ENCODE assay signal across 1 cellular context in the genomic region with DNA sequence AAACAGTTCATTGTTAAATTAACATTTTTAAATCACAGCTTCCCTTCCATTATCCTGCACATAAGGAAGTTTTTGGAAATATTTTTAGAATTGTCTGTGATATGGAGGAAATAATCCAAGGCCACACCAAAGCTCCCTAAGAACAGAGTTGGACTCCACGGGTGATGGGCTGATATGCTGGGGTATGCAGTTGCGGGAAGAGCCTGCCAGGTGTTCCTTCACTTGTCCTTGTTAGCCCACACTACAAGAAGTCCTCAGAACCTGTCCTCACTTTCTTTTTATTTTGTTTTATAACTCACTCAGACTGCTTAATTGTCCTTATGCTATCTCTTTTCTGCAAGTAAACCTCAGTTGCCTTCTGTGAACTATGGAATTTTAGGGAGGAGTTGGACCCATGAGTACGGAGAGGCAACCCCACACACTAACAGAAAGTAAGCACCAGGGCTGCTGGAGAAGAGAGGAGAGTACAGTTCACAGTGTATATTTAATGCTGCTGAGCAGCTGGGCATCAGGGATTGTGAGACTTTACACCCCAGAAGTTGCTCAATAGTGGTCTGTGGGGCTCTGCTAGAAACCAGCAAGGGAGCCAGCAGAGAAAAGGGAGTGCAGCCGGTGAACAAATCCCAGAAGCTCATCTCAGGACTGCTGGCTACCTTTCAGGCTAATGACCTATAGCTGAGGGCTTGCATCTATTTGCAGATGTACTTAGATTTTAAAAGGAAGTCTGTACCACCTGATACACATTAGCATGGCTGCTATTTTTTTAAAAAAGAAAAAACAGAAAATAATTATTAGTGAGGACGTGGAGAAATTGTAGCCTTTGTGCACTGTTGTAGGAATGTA.
TF ChIP-seq lines count a peak whose summit lies in the region.

No MANE protein-coding gene starts in this region.

TF ChIP-seq in HepG2, 621 proteins besides CTCF, POLR2A, EP300 and RAD21 (continued from another document and continues in another):
- TF ChIP-seq, protein P1, sequence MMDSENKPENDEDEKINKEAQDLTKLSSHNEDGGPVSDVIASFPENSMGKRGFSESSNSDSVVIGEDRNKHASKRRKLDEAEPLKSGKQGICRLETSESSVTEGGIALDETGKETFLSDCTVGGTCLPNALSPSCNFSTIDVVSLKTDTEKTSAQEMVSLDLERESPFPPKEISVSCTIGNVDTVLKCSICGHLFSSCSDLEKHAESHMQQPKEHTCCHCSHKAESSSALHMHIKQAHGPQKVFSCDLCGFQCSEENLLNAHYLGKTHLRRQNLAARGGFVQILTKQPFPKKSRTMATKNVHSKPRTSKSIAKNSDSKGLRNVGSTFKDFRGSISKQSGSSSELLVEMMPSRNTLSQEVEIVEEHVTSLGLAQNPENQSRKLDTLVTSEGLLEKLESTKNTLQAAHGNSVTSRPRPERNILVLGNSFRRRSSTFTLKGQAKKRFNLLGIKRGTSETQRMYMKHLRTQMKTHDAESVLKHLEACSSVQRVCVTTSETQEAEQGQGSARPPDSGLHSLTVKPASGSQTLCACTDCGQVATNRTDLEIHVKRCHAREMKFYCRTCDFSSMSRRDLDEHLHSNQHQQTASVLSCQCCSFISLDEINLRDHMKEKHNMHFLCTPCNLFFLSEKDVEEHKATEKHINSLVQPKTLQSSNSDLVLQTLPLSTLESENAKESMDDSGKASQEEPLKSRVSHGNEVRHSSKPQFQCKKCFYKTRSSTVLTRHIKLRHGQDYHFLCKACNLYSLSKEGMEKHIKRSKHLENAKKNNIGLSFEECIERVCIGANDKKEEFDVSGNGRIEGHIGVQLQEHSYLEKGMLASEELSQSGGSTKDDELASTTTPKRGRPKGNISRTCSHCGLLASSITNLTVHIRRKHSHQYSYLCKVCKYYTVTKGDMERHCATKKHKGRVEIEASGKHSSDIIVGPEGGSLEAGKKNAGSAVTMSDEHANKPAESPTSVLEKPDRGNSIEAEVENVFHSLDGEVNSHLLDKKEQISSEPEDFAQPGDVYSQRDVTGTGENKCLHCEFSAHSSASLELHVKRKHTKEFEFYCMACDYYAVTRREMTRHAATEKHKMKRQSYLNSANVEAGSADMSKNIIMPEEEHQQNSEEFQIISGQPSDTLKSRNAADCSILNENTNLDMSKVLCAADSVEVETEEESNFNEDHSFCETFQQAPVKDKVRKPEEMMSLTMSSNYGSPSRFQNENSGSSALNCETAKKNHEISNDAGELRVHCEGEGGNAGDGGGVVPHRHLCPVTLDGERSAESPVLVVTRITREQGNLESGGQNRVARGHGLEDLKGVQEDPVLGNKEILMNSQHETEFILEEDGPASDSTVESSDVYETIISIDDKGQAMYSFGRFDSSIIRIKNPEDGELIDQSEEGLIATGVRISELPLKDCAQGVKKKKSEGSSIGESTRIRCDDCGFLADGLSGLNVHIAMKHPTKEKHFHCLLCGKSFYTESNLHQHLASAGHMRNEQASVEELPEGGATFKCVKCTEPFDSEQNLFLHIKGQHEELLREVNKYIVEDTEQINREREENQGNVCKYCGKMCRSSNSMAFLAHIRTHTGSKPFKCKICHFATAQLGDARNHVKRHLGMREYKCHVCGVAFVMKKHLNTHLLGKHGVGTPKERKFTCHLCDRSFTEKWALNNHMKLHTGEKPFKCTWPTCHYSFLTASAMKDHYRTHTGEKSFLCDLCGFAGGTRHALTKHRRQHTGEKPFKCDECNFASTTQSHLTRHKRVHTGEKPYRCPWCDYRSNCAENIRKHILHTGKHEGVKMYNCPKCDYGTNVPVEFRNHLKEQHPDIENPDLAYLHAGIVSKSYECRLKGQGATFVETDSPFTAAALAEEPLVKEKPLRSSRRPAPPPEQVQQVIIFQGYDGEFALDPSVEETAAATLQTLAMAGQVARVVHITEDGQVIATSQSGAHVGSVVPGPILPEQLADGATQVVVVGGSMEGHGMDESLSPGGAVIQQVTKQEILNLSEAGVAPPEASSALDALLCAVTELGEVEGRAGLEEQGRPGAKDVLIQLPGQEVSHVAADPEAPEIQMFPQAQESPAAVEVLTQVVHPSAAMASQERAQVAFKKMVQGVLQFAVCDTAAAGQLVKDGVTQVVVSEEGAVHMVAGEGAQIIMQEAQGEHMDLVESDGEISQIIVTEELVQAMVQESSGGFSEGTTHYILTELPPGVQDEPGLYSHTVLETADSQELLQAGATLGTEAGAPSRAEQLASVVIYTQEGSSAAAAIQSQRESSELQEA (CRISPR knock-in tag; IDR thresholded peaks at IDR 0.05; ENCODE audit: not compliant biosample characterization): peak; percentile 49
- TF ChIP-seq, protein P2, sequence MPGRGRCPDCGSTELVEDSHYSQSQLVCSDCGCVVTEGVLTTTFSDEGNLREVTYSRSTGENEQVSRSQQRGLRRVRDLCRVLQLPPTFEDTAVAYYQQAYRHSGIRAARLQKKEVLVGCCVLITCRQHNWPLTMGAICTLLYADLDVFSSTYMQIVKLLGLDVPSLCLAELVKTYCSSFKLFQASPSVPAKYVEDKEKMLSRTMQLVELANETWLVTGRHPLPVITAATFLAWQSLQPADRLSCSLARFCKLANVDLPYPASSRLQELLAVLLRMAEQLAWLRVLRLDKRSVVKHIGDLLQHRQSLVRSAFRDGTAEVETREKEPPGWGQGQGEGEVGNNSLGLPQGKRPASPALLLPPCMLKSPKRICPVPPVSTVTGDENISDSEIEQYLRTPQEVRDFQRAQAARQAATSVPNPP (CRISPR knock-in tag; IDR thresholded peaks at IDR 0.05): peak; percentile 57; the same call in 1 of the 2 replicates
- TF ChIP-seq BRD4 (CRISPR knock-in tag; IDR thresholded peaks at IDR 0.05) (no peak), BRCA1 (CRISPR knock-in tag; IDR thresholded peaks at IDR 0.05) (no peak), MXD4 (CRISPR knock-in tag; IDR thresholded peaks at IDR 0.05) (no peak), ZNF343 (CRISPR knock-in tag; IDR thresholded peaks at IDR 0.05) (no peak), MED13 (CRISPR knock-in tag; IDR thresholded peaks at IDR 0.05) (no peak), ARNTL (CRISPR knock-in tag; IDR thresholded peaks at IDR 0.05) (0 out of 2 replicates have a peak, but pooled peaks have one; percentile 63), NFKBIZ (CRISPR knock-in tag; IDR thresholded peaks at IDR 0.05) (peak; percentile 71; the same call in 1 of the 2 replicates), ZC3H4 (CRISPR knock-in tag; IDR thresholded peaks at IDR 0.05; ENCODE audit: borderline replicate concordance) (no peak), SETDB1 (CRISPR knock-in tag; IDR thresholded peaks at IDR 0.05; ENCODE audit: borderline replicate concordance) (no peak), FOXO4 (CRISPR knock-in tag; conservative IDR thresholded peaks at IDR 0.05) (no peak), ZNF652 (CRISPR knock-in tag; IDR thresholded peaks at IDR 0.05; ENCODE audit: borderline replicate concordance, low read depth) (peak; percentile 59; the same call in 1 of the 2 replicates), MLLT10 (CRISPR knock-in tag; IDR thresholded peaks at IDR 0.05) (no peak), ZSCAN29 (CRISPR knock-in tag; conservative IDR thresholded peaks at IDR 0.05) (peak; percentile 86; the same call in 1 of the 2 replicates), WIZ (CRISPR knock-in tag; IDR thresholded peaks at IDR 0.05) (no peak), HIC2 (CRISPR knock-in tag; IDR thresholded peaks at IDR 0.05; ENCODE audit: low read depth) (no peak), HNF1A (IDR thresholded peaks at IDR 0.05; ENCODE audit: low read depth) (no peak), HNF1A (CRISPR knock-in tag; IDR thresholded peaks at IDR 0.05; ENCODE audit: borderline replicate concordance) (peak; percentile 45; the same call in 1 of the 2 replicates), ZNF510 (CRISPR knock-in tag; IDR thresholded peaks at IDR 0.05; ENCODE audit: low read depth) (no peak), ZNF615 (CRISPR knock-in tag; IDR thresholded peaks at IDR 0.05; ENCODE audit: borderline replicate concordance) (no peak), ZNF629 (CRISPR knock-in tag; conservative IDR thresholded peaks at IDR 0.05) (0 out of 2 replicates have a peak, but pooled peaks have one; percentile 13), ZKSCAN8 (CRISPR knock-in tag; IDR thresholded peaks at IDR 0.05; ENCODE audit: borderline replicate concordance) (peak; percentile 91; the same call in 1 of the 2 replicates), ZNF567 (CRISPR knock-in tag; IDR thresholded peaks at IDR 0.05; ENCODE audit: borderline replicate concordance) (0 out of 2 replicates have a peak, but pooled peaks have one; percentile 26), ZNF589 (CRISPR knock-in tag; conservative IDR thresholded peaks at IDR 0.05) (no peak), NCOA5 (CRISPR knock-in tag; IDR thresholded peaks at IDR 0.05) (no peak)
- TF ChIP-seq, protein P3, sequence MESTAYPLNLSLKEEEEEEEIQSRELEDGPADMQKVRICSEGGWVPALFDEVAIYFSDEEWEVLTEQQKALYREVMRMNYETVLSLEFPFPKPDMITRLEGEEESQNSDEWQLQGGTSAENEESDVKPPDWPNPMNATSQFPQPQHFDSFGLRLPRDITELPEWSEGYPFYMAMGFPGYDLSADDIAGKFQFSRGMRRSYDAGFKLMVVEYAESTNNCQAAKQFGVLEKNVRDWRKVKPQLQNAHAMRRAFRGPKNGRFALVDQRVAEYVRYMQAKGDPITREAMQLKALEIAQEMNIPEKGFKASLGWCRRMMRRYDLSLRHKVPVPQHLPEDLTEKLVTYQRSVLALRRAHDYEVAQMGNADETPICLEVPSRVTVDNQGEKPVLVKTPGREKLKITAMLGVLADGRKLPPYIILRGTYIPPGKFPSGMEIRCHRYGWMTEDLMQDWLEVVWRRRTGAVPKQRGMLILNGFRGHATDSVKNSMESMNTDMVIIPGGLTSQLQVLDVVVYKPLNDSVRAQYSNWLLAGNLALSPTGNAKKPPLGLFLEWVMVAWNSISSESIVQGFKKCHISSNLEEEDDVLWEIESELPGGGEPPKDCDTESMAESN (CRISPR knock-in tag; conservative IDR thresholded peaks at IDR 0.05): peak; percentile 75
